In the genomic region with DNA sequence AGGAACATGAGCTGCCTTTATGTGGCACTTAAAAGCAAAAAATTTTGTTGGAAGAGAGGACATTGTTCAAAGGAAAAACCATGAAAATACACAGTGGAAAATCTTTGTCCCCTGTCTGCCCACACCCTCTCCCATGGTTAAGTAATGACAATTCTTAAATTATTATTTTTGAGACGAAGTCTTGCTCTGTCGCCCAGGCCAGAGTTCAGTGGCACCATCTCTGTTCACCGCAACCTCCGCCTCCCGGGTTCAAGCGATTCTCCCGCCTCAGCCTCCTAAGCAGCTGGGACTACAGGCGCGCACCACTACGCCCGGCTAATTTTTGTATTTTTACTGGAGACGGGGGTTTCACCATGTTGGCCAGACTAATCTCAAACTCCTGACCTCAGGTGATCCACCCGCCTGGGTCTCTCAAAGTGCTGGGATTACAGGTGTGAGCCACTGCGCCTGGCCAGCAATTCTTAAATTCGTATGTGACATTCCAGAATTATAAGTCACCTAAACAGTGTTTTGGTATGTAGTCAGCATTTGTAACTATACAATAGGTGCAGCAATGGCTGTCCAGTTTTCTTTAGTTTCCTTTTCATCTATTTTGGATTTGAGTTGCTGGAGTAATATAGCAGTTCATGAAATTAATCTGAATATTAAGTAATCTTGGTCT, we compare ENCODE assay signal across 8 cellular contexts. TPM values are rescaled to one million over a fixed set of nuclear protein-coding genes. Genes with fewer than 3 reads are reported as not detected.
DNase-seq lines count a peak whose midpoint lies in the region; ATAC-seq and TF ChIP-seq lines count a peak whose summit lies in the region.

No MANE protein-coding gene starts in this region.

- TF ChIP-seq POLR2A in esophagus squamous epithelium (IDR thresholded peaks at IDR 0.05), result no peak

- intact Hi-C loops in esophagus squamous epithelium (cut with DNase I) (loop anchor here (10.0 kb wide), 1 partner anchor 71 kb away; a partner anchor contains a TSS), sciatic nerve (cut with DNase I) (no loop called here)

- ATAC-seq in RWPE2 (ENCODE audit: low read depth), result no peak
- ATAC-seq in sciatic nerve, result no peak

- H3K27ac ChIP-seq in RWPE2 (ENCODE audit: poor library complexity, severe bottlenecking) (peak overlapping the region; percentile 73), esophagus squamous epithelium (peak overlapping the region; percentile 93 to 97 (median 96))

- WGBS in esophagus squamous epithelium, 2 donors, result 74 to 80% methylated on average over 6 to 15 of the region's 15 CpGs

- H3K4me1 ChIP-seq in RWPE2 (ENCODE audit: insufficient read depth, poor library complexity, severe bottlenecking), result peaks cover 11% of the 10 kb centered on the region
- H3K4me1 ChIP-seq in esophagus squamous epithelium, result peaks cover 0 to 37% (median 26%) of the 10 kb centered on the region in 3 donors

- H3K36me3 ChIP-seq in GM06990 (ENCODE audit: control insufficient read depth, insufficient read depth, low read length) (peaks cover 2% of the 10 kb centered on the region), RWPE2 (ENCODE audit: low read depth) (peaks cover 28% of the 10 kb centered on the region), esophagus squamous epithelium (peaks cover 0 to 19% (median 6%) of the 10 kb centered on the region in 3 donors)

- H3K4me3 ChIP-seq in GM06990 (replicated peaks; ENCODE audit: low read depth, low read length) (peak overlapping the region; percentile 97), RWPE2 (ENCODE audit: severe bottlenecking) (peak overlapping the region; percentile 72), esophagus squamous epithelium (peak overlapping the region; percentile 74 to 99 (median 90)), retinal pigment epithelial cell (ENCODE audit: low read length) (peak overlapping the region; percentile 97)

- no peak for DNase-seq in GM06990 (ENCODE audit: extremely low read depth, insufficient read length)
- DNase-seq in RWPE2 (ENCODE audit: low spot score), result no peak
- no peak for DNase-seq in esophagus squamous epithelium (lab: John Stamatoyannopoulos, UW)
- no peak for DNase-seq in retinal pigment epithelial cell (ENCODE audit: low read depth)
- DNase-seq in NCI-H1417 treated with DMSO at 0.1 percent for 48 hours (lab: John Stamatoyannopoulos, UW), result no peak
- no peak for DNase-seq in sciatic nerve (ENCODE audit: low spot score)
- DNase-seq in cerebellar cortex (ENCODE audit: low spot score), result no peak
- DNase-seq in NCI-H82 treated with DMSO at 0.1 percent for 48 hours (lab: John Stamatoyannopoulos, UW; ENCODE audit: unreplicated experiment), result no peak

- no peaks in the 10 kb centered on the region for H3K9me3 ChIP-seq in RWPE2 (ENCODE audit: severe bottlenecking)
- H3K9me3 ChIP-seq in esophagus squamous epithelium, result no peaks in the 10 kb centered on the region

- H3K27me3 ChIP-seq in GM06990 (replicated peaks; ENCODE audit: control insufficient read depth, insufficient read depth, low read length), result no peaks in the 10 kb centered on the region
- no peaks in the 10 kb centered on the region for H3K27me3 ChIP-seq in RWPE2 (ENCODE audit: insufficient read depth, poor library complexity, severe bottlenecking)
- no peaks in the 10 kb centered on the region for H3K27me3 ChIP-seq in esophagus squamous epithelium

- TF ChIP-seq CTCF in GM06990 (IDR thresholded peaks at IDR 0.05; ENCODE audit: insufficient read depth, low read length, poor library complexity, severe bottlenecking) (no peak), RWPE2 (IDR thresholded peaks at IDR 0.05; ENCODE audit: poor library complexity, severe bottlenecking) (no peak), esophagus squamous epithelium (IDR thresholded peaks at IDR 0.05) (no peak), retinal pigment epithelial cell (conservative IDR thresholded peaks at IDR 0.05; ENCODE audit: low read depth, low read length) (no peak)

RNA-seq across cellular contexts. Expression of a gene that starts 0.6 kb away (rescaled TPM):
- total RNA-seq in esophagus squamous epithelium (100 to 1,000 TPM in 1 of 4 donors, 10 to 100 TPM in 3; 39.5 to 122 (median 80.8) TPM), sciatic nerve (118 TPM)
